In the genomic region with DNA sequence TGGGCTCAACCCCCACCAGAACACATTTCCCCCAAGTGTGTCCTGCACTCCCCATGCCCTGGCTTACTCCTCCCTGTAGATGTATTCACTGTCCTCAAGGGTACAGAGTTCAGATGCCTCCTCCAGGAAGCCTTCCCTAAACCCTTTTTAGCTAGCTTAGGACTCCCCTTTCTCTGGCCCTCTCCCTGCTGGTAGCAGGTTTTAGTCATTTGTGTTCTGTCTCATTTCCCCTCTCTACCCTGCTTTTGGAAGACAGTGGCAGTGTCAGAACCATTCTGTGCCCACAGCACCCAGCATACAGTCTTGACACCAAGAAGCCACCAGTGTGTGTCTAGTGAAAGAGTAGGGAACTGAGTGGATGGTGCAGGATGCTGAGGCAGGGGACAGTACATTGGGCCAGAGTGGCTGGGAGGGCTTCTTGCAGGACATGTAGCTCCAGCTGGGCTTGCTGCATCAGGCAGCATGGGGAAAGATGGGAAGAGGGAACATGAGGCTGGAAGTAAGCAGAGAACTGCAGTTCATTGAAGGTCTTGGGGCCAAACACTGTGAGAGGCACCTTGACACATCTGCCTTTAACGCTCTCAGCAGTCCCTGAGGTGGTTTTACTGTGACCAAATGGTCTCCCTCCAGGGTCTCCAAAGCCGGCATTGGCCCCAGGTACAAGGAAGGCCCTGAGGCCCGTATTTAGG, we compare ENCODE assay signal across 19 cellular contexts. TPM values are rescaled to one million over a fixed set of nuclear protein-coding genes. Genes with fewer than 3 reads are reported as not detected.
DNase-seq lines count a peak whose midpoint lies in the region; TF ChIP-seq lines count a peak whose summit lies in the region.
"Had no signal": no experiment of that assay in that cellular context is flagged by ENCODE, and none has a peak within 500 bp of the region (broad histone marks: within the 10 kb centered on the region; RNA-seq: fewer than 3 reads in every experiment).

No MANE protein-coding gene starts in this region.

- no peaks in the 10 kb centered on the region for H3K36me3 Mint-ChIP-seq in progenitor cell of endocrine pancreas (ENCODE audit: insufficient read depth)
- H3K36me3 Mint-ChIP-seq: activated naive CD8-positive, alpha-beta T cell treated with anti-CD3 and anti-CD28 coated beads for 36 hours had no signal

- H3K4me3 ChIP-seq in hepatocyte: no peak overlapping the region
- H3K4me3 ChIP-seq in right atrium auricular region: no peak overlapping the region
- H3K4me3 ChIP-seq: right lobe of liver had no signal

- no peak overlapping the region for H2AFZ ChIP-seq in hepatocyte

- H3K79me2 ChIP-seq in hepatocyte: no peaks in the 10 kb centered on the region

- no peaks in the 10 kb centered on the region for H3K9me3 Mint-ChIP-seq in progenitor cell of endocrine pancreas (ENCODE audit: low read depth)
- H3K9me3 Mint-ChIP-seq: activated naive CD8-positive, alpha-beta T cell treated with anti-CD3 and anti-CD28 coated beads for 36 hours had no signal

- peaks cover 51% of the 10 kb centered on the region for H3K27me3 Mint-ChIP-seq in progenitor cell of endocrine pancreas

- H3K27ac ChIP-seq in hepatocyte (no peak overlapping the region), right atrium auricular region (no peak overlapping the region)
- H3K27ac ChIP-seq: cardiac muscle cell, right lobe of liver had no signal

- WGBS in hepatocyte (ENCODE audit: low lambda C conversion rate, missing lambda C conversion rate): 85% methylated on average over 3 of the region's 3 CpGs

- TF ChIP-seq CTCF in hepatocyte (IDR thresholded peaks at IDR 0.05; ENCODE audit: poor library complexity): no peak
- TF ChIP-seq CTCF in progenitor cell of endocrine pancreas (IDR thresholded peaks at IDR 0.05; ENCODE audit: unreplicated experiment): no peak
- TF ChIP-seq CTCF in right atrium auricular region (IDR thresholded peaks at IDR 0.05): no peak

- peak overlapping the region; percentile 25 for H3K4me3 Mint-ChIP-seq in progenitor cell of endocrine pancreas (ENCODE audit: low read depth)
- H3K4me3 Mint-ChIP-seq: activated naive CD8-positive, alpha-beta T cell treated with anti-CD3 and anti-CD28 coated beads for 36 hours had no signal

- H3K4me2 ChIP-seq in hepatocyte: peak overlapping the region; percentile 93

- no peaks in the 10 kb centered on the region for H3K9me3 ChIP-seq in hepatocyte (ENCODE audit: low read depth)
- H3K9me3 ChIP-seq in right atrium auricular region: no peaks in the 10 kb centered on the region
- H3K9me3 ChIP-seq: right lobe of liver had no signal

- H3K4me1 ChIP-seq in hepatocyte (ENCODE audit: insufficient read depth) (peaks cover 39% of the 10 kb centered on the region), right atrium auricular region (peaks cover 0 to 64% of the 10 kb centered on the region in 2 donors)

- H3K27ac Mint-ChIP-seq in progenitor cell of endocrine pancreas: no peak overlapping the region
- H3K27ac Mint-ChIP-seq: activated naive CD8-positive, alpha-beta T cell treated with anti-CD3 and anti-CD28 coated beads for 36 hours had no signal

- H3K27me3 ChIP-seq in hepatocyte (peaks cover 18% of the 10 kb centered on the region), right atrium auricular region (no peaks in the 10 kb centered on the region)

- peaks cover 7% of the 10 kb centered on the region for H3K4me1 Mint-ChIP-seq in progenitor cell of endocrine pancreas (ENCODE audit: low read depth)

- H3K36me3 ChIP-seq in hepatocyte (replicated peaks; ENCODE audit: insufficient read depth, low read depth) (no peaks in the 10 kb centered on the region), right atrium auricular region (no peaks in the 10 kb centered on the region)
- H3K36me3 ChIP-seq: cardiac muscle cell, right lobe of liver had no signal

- H3K9me2 ChIP-seq in hepatocyte (replicated peaks; ENCODE audit: insufficient read depth): no peaks in the 10 kb centered on the region

- H4K20me1 ChIP-seq in hepatocyte (ENCODE audit: insufficient read depth, poor library complexity, severe bottlenecking): no peaks in the 10 kb centered on the region

- DNase-seq in DMS 273 (lab: John Stamatoyannopoulos, UW; ENCODE audit: unreplicated experiment) (peak; percentile 98), DMS 273 treated with DMSO at 0.1 percent for 48 hours (lab: John Stamatoyannopoulos, UW) (no peak), HuH-7 (ENCODE audit: low spot score) (peak; percentile 12), hepatocyte (ENCODE audit: low spot score) (no peak), progenitor cell of endocrine pancreas (ENCODE audit: low spot score, unreplicated experiment) (no peak), midbrain (lab: John Stamatoyannopoulos, UW) (no peak), mesenteric fat pad (ENCODE audit: low spot score) (no peak), right atrium auricular region (ENCODE audit: low spot score) (no peak)
- DNase-seq: 8988T; activated CD4-positive, alpha-beta T cell treated with anti-CD3 and anti-CD28 coated beads for 4 hours; activated naive CD8-positive, alpha-beta T cell treated with anti-CD3 and anti-CD28 coated beads for 36 hours; effector CD8-positive, alpha-beta T cell; KG1; left colon; NCI-H1417 treated with DMSO at 0.1 percent for 48 hours; stimulated activated CD4-positive, alpha-beta T cell treated with anti-CD3 and anti-CD28 coated beads, Interleukin-2, amount 100 ng/mL, for 24 hours; T-helper 9 cell had no signal

RNA-seq across cellular contexts. Expression of gene FOXO6, which starts 2.5 kb away (rescaled TPM):
- total RNA-seq in hepatocyte: 0.80 and 1.4 TPM in 2 replicates
- polyA plus RNA-seq in hepatocyte: 4.2 and 5.0 TPM in 2 replicates
- 2.8 and 2.9 TPM in 2 replicates for total RNA-seq in progenitor cell of endocrine pancreas
- total RNA-seq in mesenteric fat pad: not detected
- total RNA-seq in right atrium auricular region: 1 to 10 TPM; 1.4 to 1.9 TPM

Comparison
In these comparisons a context has a peak if more than half of its experiments do, and no peak if none do; other contexts are left out.
1. DNase-seq: peak in DMS 273 (single experiment) and HuH-7 (single experiment); none in DMS 273 treated with DMSO at 0.1 percent for 48 hours (single experiment), hepatocyte (single experiment), progenitor cell of endocrine pancreas (single experiment), midbrain (single experiment), mesenteric fat pad (single experiment) and right atrium auricular region (single experiment).